ENCODE assay signal across 1 cellular context in genomic region chr9:136561779-136562178, GRCh38.
TF ChIP-seq lines count a peak whose summit lies in the region.

No MANE protein-coding gene starts in this region.

TF ChIP-seq in H1, 55 proteins besides CTCF, POLR2A, EP300 and RAD21:
- TF ChIP-seq EGR1 (IDR thresholded peaks at IDR 0.05; ENCODE audit: borderline replicate concordance, low read depth, low read length): peak; percentile 55; the same call in 1 of the 2 replicates
- no peak for TF ChIP-seq TBP (IDR thresholded peaks at IDR 0.05; ENCODE audit: low read depth, low read length)
TF ChIP-seq in H1: peak in this region for 1.
